30 cellular contexts compared by ENCODE assay signal in genomic region chr17:49200423-49201083, GRCh38. TPM values are rescaled to one million over a fixed set of nuclear protein-coding genes. Genes with fewer than 3 reads are reported as not detected.
"Had no signal": no experiment of that assay in that cellular context is flagged by ENCODE, and none has a peak within 500 bp of the region (broad histone marks: within the 10 kb centered on the region; RNA-seq: fewer than 3 reads in every experiment).

No MANE protein-coding gene starts in this region.

- H3K9me3 ChIP-seq: esophagus squamous epithelium, left lung, psoas muscle, sigmoid colon, stomach, thyroid gland, upper lobe of right lung had no signal

- H3K36me3 ChIP-seq: esophagus squamous epithelium, left lung, sigmoid colon, stomach, thyroid gland, upper lobe of right lung had no signal

- H3K27me3 Mint-ChIP-seq: activated B cell treated with CpG ODN at 0.5 μM for 24 hours; activated CD4-positive, alpha-beta T cell treated with anti-CD3 and anti-CD28 coated beads for 36 hours; central memory CD8-positive, alpha-beta T cell; stimulated activated naive B cell treated with anti-CD40 and anti-IgM and Interleukin-4, amounts not matched to agents 10 μg/mL and 1 μg/mL and 100 μg/mL, for 72 hours had no signal

- H3K27ac ChIP-seq: epithelial cell of prostate, left lung, parathyroid adenoma, psoas muscle, thyroid gland, upper lobe of right lung had no signal

- H3K9ac ChIP-seq: parathyroid adenoma had no signal

- H3K27me3 ChIP-seq: left lung, sigmoid colon, stomach, thyroid gland, upper lobe of right lung had no signal

- H3K9me3 Mint-ChIP-seq: activated B cell treated with CpG ODN at 0.5 μM for 24 hours; activated naive CD4-positive, alpha-beta T cell treated with anti-CD3 and anti-CD28 coated beads, Interleukin-2, amount 50 U/mL, for 72 hours; activated T-cell treated with anti-CD3 and anti-CD28 coated beads, Interleukin-2, amount 50 U/mL, for 72 hours; central memory CD8-positive, alpha-beta T cell; dendritic cell treated with granulocyte-macrophage colony-stimulating factor and Interleukin-4, amounts not matched to agents 40 ng/mL and 50 ng/mL, for 4 days; endodermal cell; nephron progenitor cell; stimulated activated naive B cell treated with anti-CD40 and anti-IgM and Interleukin-4, amounts not matched to agents 10 μg/mL and 1 μg/mL and 100 μg/mL, for 72 hours; T-helper 1 cell treated with Interleukin-12 subunit alpha and Interleukin-12 subunit beta and Interleukin-4 antibody, amounts not matched to agents 30 μg/mL and 1 μg/mL, for 36 hours had no signal

- DNase-seq: activated B cell treated with CpG ODN at 0.5 μM for 24 hours; activated CD4-positive, alpha-beta T cell treated with anti-CD3 and anti-CD28 coated beads for 36 hours; activated naive CD4-positive, alpha-beta T cell; activated T-cell treated with anti-CD3 and anti-CD28 coated beads for 4 hours; activated T-cell treated with anti-CD3 and anti-CD28 coated beads, Interleukin-2, amount 50 U/mL, for 72 hours; esophagus squamous epithelium; left lung; nephron progenitor cell; occipital lobe; psoas muscle; sigmoid colon; small intestine; stimulated activated CD4-positive, alpha-beta T cell treated with anti-CD3 and anti-CD28 coated beads, Interleukin-1b, Interleukin-23, amount 100 ng/mL, for 48 hours; stimulated activated CD4-positive, alpha-beta T cell treated with anti-CD3 and anti-CD28 coated beads, Interleukin-4, amount 100 ng/mL, for 4 hours; stimulated activated CD8-positive, alpha-beta memory T cell treated with anti-CD3 and anti-CD28 coated beads, Interleukin-4, amount 100 ng/mL, for 48 hours; stimulated activated naive B cell treated with anti-CD40 and anti-IgM and Interleukin-4, amounts not matched to agents 10 μg/mL and 1 μg/mL and 100 μg/mL, for 72 hours; stomach; thyroid gland had no signal

- H3K79me2 ChIP-seq: parathyroid adenoma had no signal

- H3K4me3 Mint-ChIP-seq: activated B cell treated with CpG ODN at 0.5 μM for 24 hours; activated CD4-positive, alpha-beta T cell treated with anti-CD3 and anti-CD28 coated beads for 36 hours; activated T-cell treated with anti-CD3 and anti-CD28 coated beads, Interleukin-2, amount 50 U/mL, for 72 hours; central memory CD8-positive, alpha-beta T cell; dendritic cell treated with granulocyte-macrophage colony-stimulating factor and Interleukin-4, amounts not matched to agents 40 ng/mL and 50 ng/mL, for 4 days; endodermal cell; nephron progenitor cell; stimulated activated naive B cell treated with anti-CD40 and anti-IgM and Interleukin-4, amounts not matched to agents 10 μg/mL and 1 μg/mL and 100 μg/mL, for 72 hours; T-helper 1 cell treated with Interleukin-12 subunit alpha and Interleukin-12 subunit beta and Interleukin-4 antibody, amounts not matched to agents 30 μg/mL and 1 μg/mL, for 36 hours had no signal

- FAIRE-seq: bronchial epithelial cell, frontal cortex, islet of Langerhans, small intestine had no signal

- ATAC-seq: activated CD4-positive, alpha-beta T cell treated with anti-CD3 and anti-CD28 coated beads for 36 hours; activated naive CD4-positive, alpha-beta T cell treated with anti-CD3 and anti-CD28 coated beads, Interleukin-2, amount 50 U/mL, for 72 hours; activated T-cell treated with anti-CD3 and anti-CD28 coated beads, Interleukin-2, amount 50 U/mL, for 72 hours; left lung; psoas muscle; stimulated activated naive B cell treated with anti-CD40 and anti-IgM and Interleukin-4, amounts not matched to agents 10 μg/mL and 1 μg/mL and 100 μg/mL, for 72 hours; upper lobe of right lung had no signal

- H3K27ac Mint-ChIP-seq: activated B cell treated with CpG ODN at 0.5 μM for 24 hours; activated CD4-positive, alpha-beta T cell treated with anti-CD3 and anti-CD28 coated beads for 36 hours; activated naive CD4-positive, alpha-beta T cell treated with anti-CD3 and anti-CD28 coated beads, Interleukin-2, amount 50 U/mL, for 72 hours; dendritic cell treated with granulocyte-macrophage colony-stimulating factor and Interleukin-4, amounts not matched to agents 40 ng/mL and 50 ng/mL, for 4 days; endodermal cell; nephron progenitor cell; stimulated activated naive B cell treated with anti-CD40 and anti-IgM and Interleukin-4, amounts not matched to agents 10 μg/mL and 1 μg/mL and 100 μg/mL, for 72 hours; T-helper 1 cell treated with Interleukin-12 subunit alpha and Interleukin-12 subunit beta and Interleukin-4 antibody, amounts not matched to agents 30 μg/mL and 1 μg/mL, for 36 hours had no signal

- H3K4me3 ChIP-seq: esophagus squamous epithelium, left lung, lung, psoas muscle, sigmoid colon, stomach, thyroid gland, upper lobe of right lung had no signal

- H3K36me3 Mint-ChIP-seq: activated naive CD4-positive, alpha-beta T cell treated with anti-CD3 and anti-CD28 coated beads, Interleukin-2, amount 50 U/mL, for 72 hours had no signal

- H3K4me1 ChIP-seq: esophagus squamous epithelium, left lung, parathyroid adenoma, psoas muscle, sigmoid colon, stomach, upper lobe of right lung had no signal

- H2AFZ ChIP-seq: parathyroid adenoma had no signal

RNA-seq across cellular contexts. Expression of gene GNGT2, which starts 9.8 kb away (rescaled TPM):
- total RNA-seq: bronchial epithelial cell, frontal cortex had no signal

RNA-seq across cellular contexts. Expression of gene ABI3, which starts 10.0 kb away (rescaled TPM):
- total RNA-seq: bronchial epithelial cell had no signal

RNA-seq across cellular contexts. Expression of gene PHOSPHO1, which starts 30.0 kb away (rescaled TPM):
- total RNA-seq: activated B cell treated with CpG ODN at 0.5 μM for 24 hours; activated CD4-positive, alpha-beta T cell treated with anti-CD3 and anti-CD28 coated beads for 36 hours; activated naive CD4-positive, alpha-beta T cell treated with anti-CD3 and anti-CD28 coated beads, Interleukin-2, amount 50 U/mL, for 72 hours; bronchial epithelial cell; sigmoid colon had no signal
